ENCODE assay signal across 12 cellular contexts in genomic region chr14:33979613-33980276, GRCh38.
DNase-seq lines count a peak whose midpoint lies in the region; ATAC-seq, FAIRE-seq and TF ChIP-seq lines count a peak whose summit lies in the region.
"Had no signal": no experiment of that assay in that cellular context is flagged by ENCODE, and none has a peak within 500 bp of the region (broad histone marks: within the 10 kb centered on the region; RNA-seq: fewer than 3 reads in every experiment).

No MANE protein-coding gene starts in this region.

- peak overlapping the region; percentile 37; the same call in 1 of the 2 replicates for H3K4me3 ChIP-seq in GM08714 (ENCODE audit: low read length)

- H3K27me3 Mint-ChIP-seq in activated T-cell treated with anti-CD3 and anti-CD28 coated beads, Interleukin-2, amount 50 U/mL, for 24 hours, result no peaks in the 10 kb centered on the region

- peak; percentile 73 for ATAC-seq in GM19023 (IDR thresholded peaks at IDR 0.05; ENCODE audit: unreplicated experiment)
- peak; percentile 94 for ATAC-seq in HG02759 (IDR thresholded peaks at IDR 0.05; ENCODE audit: unreplicated experiment)
- ATAC-seq: PC-3 had no signal

- in situ Hi-C loops in KBM-7 (cut with MboI; ENCODE audit: low pct_unique_long_range_greater_than_20kb, low sequenced_read_pairs), result no loop called here

- H3K9me3 Mint-ChIP-seq in activated T-cell treated with anti-CD3 and anti-CD28 coated beads, Interleukin-2, amount 50 U/mL, for 24 hours, result peaks cover 5% of the 10 kb centered on the region
- H3K9me3 Mint-ChIP-seq: activated T-helper 1 cell treated with anti-CD3 and anti-CD28 coated beads, Interleukin-12 subunit alpha, Interleukin-12 subunit beta, Interleukin-2, Interleukin-4 antibody, amounts not matched to agents 30 ng/mL and 10 ng/mL and 1 ng/mL, durations not matched to agents 14 hours and 24 hours and 36 hours had no signal

- FAIRE-seq in HTR-8/SVneo (lab: Jason Lieb, UNC), result no peak
- FAIRE-seq: H54 had no signal

- no peak overlapping the region for H3K4me3 Mint-ChIP-seq in activated T-cell treated with anti-CD3 and anti-CD28 coated beads, Interleukin-2, amount 50 U/mL, for 24 hours
- H3K4me3 Mint-ChIP-seq: activated T-helper 1 cell treated with anti-CD3 and anti-CD28 coated beads, Interleukin-12 subunit alpha, Interleukin-12 subunit beta, Interleukin-2, Interleukin-4 antibody, amounts not matched to agents 30 ng/mL and 10 ng/mL and 1 ng/mL, durations not matched to agents 14 hours and 24 hours and 36 hours had no signal

- peaks cover 4% of the 10 kb centered on the region for H3K4me1 Mint-ChIP-seq in activated T-cell treated with anti-CD3 and anti-CD28 coated beads, Interleukin-2, amount 50 U/mL, for 24 hours (ENCODE audit: low read depth)

- no peak overlapping the region for H3K27ac Mint-ChIP-seq in activated T-cell treated with anti-CD3 and anti-CD28 coated beads, Interleukin-2, amount 50 U/mL, for 24 hours
- H3K27ac Mint-ChIP-seq: activated T-helper 1 cell treated with anti-CD3 and anti-CD28 coated beads, Interleukin-12 subunit alpha, Interleukin-12 subunit beta, Interleukin-2, Interleukin-4 antibody, amounts not matched to agents 30 ng/mL and 10 ng/mL and 1 ng/mL, durations not matched to agents 14 hours and 24 hours and 36 hours had no signal

- DNase-seq in KBM-7, result peak; percentile 43
- no peak for DNase-seq in erythroblast (lab: John Stamatoyannopoulos, UW)
- DNase-seq in HTR-8/SVneo (ENCODE audit: insufficient read length, low spot score), result no peak
- DNase-seq in activated T-cell treated with anti-CD3 and anti-CD28 coated beads, Interleukin-2, amount 50 U/mL, for 24 hours, result no peak
- no peak for DNase-seq in stimulated activated CD4-positive, alpha-beta T cell treated with anti-CD3 and anti-CD28 coated beads, Interleukin-4, amount 100 ng/mL, for 24 hours
- DNase-seq: NCI-H226, PC-3 had no signal

- TF ChIP-seq POLR2A in erythroblast (IDR thresholded peaks at IDR 0.05; ENCODE audit: low read length), result no peak

- H3K36me3 Mint-ChIP-seq in activated T-cell treated with anti-CD3 and anti-CD28 coated beads, Interleukin-2, amount 50 U/mL, for 24 hours (ENCODE audit: low read depth), result no peaks in the 10 kb centered on the region
